8 cellular contexts compared by ENCODE assay signal in genomic region chr7:30029696-30030095, GRCh38. TPM values are rescaled to one million over a fixed set of nuclear protein-coding genes. Genes with fewer than 3 reads are reported as not detected.
A peak's percentile ranks its signal among the peaks of the same experiment; 100 is the strongest.
DNase-seq lines count a peak whose midpoint lies in the region; ATAC-seq and TF ChIP-seq lines count a peak whose summit lies in the region.

No MANE protein-coding gene starts in this region.

- H2AFZ ChIP-seq in DND-41 (ENCODE audit: low read depth, low read length) (no peak overlapping the region), osteoblast (ENCODE audit: low read length) (peak overlapping the region; percentile 91)

- H3K4me2 ChIP-seq in DND-41 (ENCODE audit: insufficient read depth, low read length) (peak overlapping the region; percentile 82), osteoblast (ENCODE audit: insufficient read depth, low read length) (peak overlapping the region; percentile 98)

- intact Hi-C loops in thyroid gland (cut with DNase I) = loop anchor here (10.0 kb wide), 1 partner anchor 105 kb away; the partner anchor contains the start of gene MTURN

- peak overlapping the region; percentile 49 to 91; a peak in 3 of 4 replicates for H3K4me3 ChIP-seq in DND-41 (ENCODE audit: low read depth in 1 of 2, low read length in 2 of 2)
- H3K4me3 ChIP-seq in coronary artery = peak overlapping the region; percentile 90
- H3K4me3 ChIP-seq in osteoblast (ENCODE audit: insufficient read depth, low read length) = peak overlapping the region; percentile 82
- H3K4me3 ChIP-seq in thyroid gland (replicated peaks in 1 of 3) = peak overlapping the region in 1 of 3 donors; percentile 89

- H4K20me1 ChIP-seq in DND-41 (ENCODE audit: insufficient read depth, low read length) (peaks cover 21% of the 10 kb centered on the region; the same call in 1 of the 2 replicates), osteoblast (ENCODE audit: insufficient read depth, low read length) (peaks cover 29% of the 10 kb centered on the region)

- peak; percentile 8 for DNase-seq in DND-41
- no peak for DNase-seq in coronary artery (ENCODE audit: low spot score)
- DNase-seq in osteoblast (ENCODE audit: insufficient read length, low spot score, missing footprints) = peak; percentile 53
- no peak for DNase-seq in thyroid gland
- no peak for DNase-seq in NCI-H524 treated with DMSO at 0.1 percent for 48 hours (lab: John Stamatoyannopoulos, UW)
- DNase-seq in inferior parietal cortex (ENCODE audit: extremely low spot score) = no peak
- no peak for DNase-seq in NCI-H446 treated with DMSO at 0.1 percent for 48 hours (lab: John Stamatoyannopoulos, UW)

- H3K27me3 ChIP-seq in DND-41 (ENCODE audit: insufficient read depth, low read length, poor library complexity) (no peaks in the 10 kb centered on the region), osteoblast (ENCODE audit: insufficient read depth, low read length) (no peaks in the 10 kb centered on the region), thyroid gland (no peaks in the 10 kb centered on the region)

- H3K36me3 ChIP-seq in DND-41 (ENCODE audit: insufficient read depth, low read length) = no peaks in the 10 kb centered on the region
- no peaks in the 10 kb centered on the region for H3K36me3 ChIP-seq in KOPT-K1 (ENCODE audit: insufficient read depth, low read length)
- H3K36me3 ChIP-seq in osteoblast (ENCODE audit: insufficient read depth, low read length) = no peaks in the 10 kb centered on the region
- H3K36me3 ChIP-seq in thyroid gland = no peaks in the 10 kb centered on the region

- peaks cover 61% of the 10 kb centered on the region for H3K79me2 ChIP-seq in DND-41 (ENCODE audit: insufficient read depth, low read length)
- H3K79me2 ChIP-seq in osteoblast (ENCODE audit: insufficient read depth, low read length) = peaks cover 59% of the 10 kb centered on the region

- TF ChIP-seq CTCF in DND-41 (IDR thresholded peaks at IDR 0.05; ENCODE audit: borderline replicate concordance, extremely low read depth, low read length, poor library complexity, severe bottlenecking) = peak; percentile 8
- no peak for TF ChIP-seq CTCF in coronary artery (IDR thresholded peaks at IDR 0.05)
- no peak for TF ChIP-seq CTCF in osteoblast (IDR thresholded peaks at IDR 0.05; ENCODE audit: extremely low read depth, low read depth, low read length)
- TF ChIP-seq CTCF in thyroid gland (IDR thresholded peaks at IDR 0.05) = no peak

- H3K4me1 ChIP-seq in DND-41 (ENCODE audit: insufficient read depth, low read length) (peaks cover 42% of the 10 kb centered on the region), osteoblast (ENCODE audit: insufficient read depth, low read length) (peaks cover 40% of the 10 kb centered on the region), thyroid gland (peaks cover 23 to 32% of the 10 kb centered on the region in 2 donors)

- H3K9me3 ChIP-seq in DND-41 (ENCODE audit: insufficient read depth, low read length, severe bottlenecking) = no peaks in the 10 kb centered on the region
- no peaks in the 10 kb centered on the region for H3K9me3 ChIP-seq in KOPT-K1 (ENCODE audit: insufficient read depth, low read length, poor library complexity, severe bottlenecking)
- no peaks in the 10 kb centered on the region for H3K9me3 ChIP-seq in osteoblast (ENCODE audit: low read depth, low read length)
- no peaks in the 10 kb centered on the region for H3K9me3 ChIP-seq in thyroid gland

- peak overlapping the region; percentile 76 for H3K9ac ChIP-seq in DND-41 (ENCODE audit: low read depth, low read length)

- TF ChIP-seq POLR2A in thyroid gland (IDR thresholded peaks at IDR 0.05) = no peak

- no peak overlapping the region for H3K27ac ChIP-seq in DND-41 (ENCODE audit: low read length)
- peak overlapping the region; percentile 63 for H3K27ac ChIP-seq in KOPT-K1 (ENCODE audit: low read depth, low read length, poor library complexity, severe bottlenecking)
- H3K27ac ChIP-seq in coronary artery = no peak overlapping the region
- H3K27ac ChIP-seq in osteoblast (ENCODE audit: low read depth, low read length) = no peak overlapping the region
- H3K27ac ChIP-seq in thyroid gland = no peak overlapping the region

- no peak for ATAC-seq in DND-41 (ENCODE audit: insufficient read depth, low read depth)

- 38 to 43% methylated on average over 6 of the region's 6 CpGs for WGBS in thyroid gland, 2 donors

RNA-seq across cellular contexts. Expression of gene PLEKHA8, which starts 1.5 kb away (rescaled TPM):
- total RNA-seq in osteoblast (13.8 and 14.1 TPM in 2 replicates), thyroid gland (10 to 100 TPM in 1 of 4 donors, 1 to 10 TPM in 3; 7.1 to 13.3 (median 8.8) TPM)

RNA-seq across cellular contexts. Expression of gene FKBP14, which starts 3.2 kb away (rescaled TPM):
- 40.9 and 44.2 TPM in 2 replicates for total RNA-seq in osteoblast
- 10 to 100 TPM in 1 of 4 donors, 1 to 10 TPM in 3; 5.2 to 11.7 (median 6.6) TPM for total RNA-seq in thyroid gland

RNA-seq across cellular contexts. Expression of gene SCRN1, which starts 40.1 kb away (rescaled TPM):
- total RNA-seq in osteoblast = 45.6 and 50.1 TPM in 2 replicates
- total RNA-seq in thyroid gland = 10 to 100 TPM; 26.6 to 38.5 (median 32.9) TPM

Comparison
In these comparisons a context has a peak if more than half of its experiments do, and no peak if none do; other contexts are left out.
1. DNase-seq: peak in DND-41 (single experiment) and osteoblast (single experiment); none in coronary artery (single experiment), thyroid gland (0 of 2), NCI-H524 treated with DMSO at 0.1 percent for 48 hours (single experiment), inferior parietal cortex (single experiment) and NCI-H446 treated with DMSO at 0.1 percent for 48 hours (single experiment).